Comparison of ENCODE assay signal across 1 cellular context in the genomic region with DNA sequence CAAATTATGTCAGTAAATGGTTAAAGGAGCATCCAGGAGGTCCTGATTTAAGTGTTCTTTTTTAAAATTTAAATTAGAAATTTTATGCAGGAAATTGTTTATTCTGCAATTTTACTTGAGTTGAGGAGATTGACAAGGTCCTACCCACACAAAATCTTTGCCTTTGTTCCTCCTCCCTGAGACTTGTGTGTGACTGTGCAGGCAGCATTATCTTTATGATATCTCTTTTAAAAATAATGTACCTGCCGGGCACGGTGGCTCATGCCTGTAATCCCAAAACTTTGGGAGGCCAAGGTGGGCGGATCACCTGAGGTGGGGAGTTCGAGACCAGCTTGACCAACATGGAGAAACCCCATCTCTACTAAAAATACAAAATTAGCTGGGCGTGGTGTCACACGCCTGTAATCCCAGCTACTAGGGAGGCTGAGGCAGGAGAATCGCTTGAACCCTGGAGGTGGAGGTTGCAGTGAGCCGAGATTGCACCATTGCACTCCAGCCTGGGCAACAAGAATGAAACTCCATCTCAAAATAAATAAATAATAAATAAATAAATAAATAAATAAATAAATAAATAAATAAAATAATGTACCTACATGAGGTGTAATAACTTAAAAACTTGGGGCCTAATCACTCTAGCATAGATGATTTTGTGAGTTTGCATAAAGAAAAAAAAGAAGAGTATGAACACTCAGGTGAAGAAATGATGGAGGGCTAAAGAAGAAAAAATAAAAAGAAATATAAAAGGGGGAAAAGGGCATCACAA.
TF ChIP-seq lines count a peak whose summit lies in the region.

No MANE protein-coding gene starts in this region.

TF ChIP-seq in HEK293, 187 proteins besides CTCF, POLR2A, EP300 and RAD21 (continued from another document):
- TF ChIP-seq ZBTB11 (tag by site-specific recombination; conservative IDR thresholded peaks at IDR 0.05; ENCODE audit: low read depth) (peak; percentile 57), ZBTB8A (tag by site-specific recombination; IDR thresholded peaks at IDR 0.05) (peak; percentile 46; the same call in 1 of the 2 replicates)
- TF ChIP-seq, protein P1, sequence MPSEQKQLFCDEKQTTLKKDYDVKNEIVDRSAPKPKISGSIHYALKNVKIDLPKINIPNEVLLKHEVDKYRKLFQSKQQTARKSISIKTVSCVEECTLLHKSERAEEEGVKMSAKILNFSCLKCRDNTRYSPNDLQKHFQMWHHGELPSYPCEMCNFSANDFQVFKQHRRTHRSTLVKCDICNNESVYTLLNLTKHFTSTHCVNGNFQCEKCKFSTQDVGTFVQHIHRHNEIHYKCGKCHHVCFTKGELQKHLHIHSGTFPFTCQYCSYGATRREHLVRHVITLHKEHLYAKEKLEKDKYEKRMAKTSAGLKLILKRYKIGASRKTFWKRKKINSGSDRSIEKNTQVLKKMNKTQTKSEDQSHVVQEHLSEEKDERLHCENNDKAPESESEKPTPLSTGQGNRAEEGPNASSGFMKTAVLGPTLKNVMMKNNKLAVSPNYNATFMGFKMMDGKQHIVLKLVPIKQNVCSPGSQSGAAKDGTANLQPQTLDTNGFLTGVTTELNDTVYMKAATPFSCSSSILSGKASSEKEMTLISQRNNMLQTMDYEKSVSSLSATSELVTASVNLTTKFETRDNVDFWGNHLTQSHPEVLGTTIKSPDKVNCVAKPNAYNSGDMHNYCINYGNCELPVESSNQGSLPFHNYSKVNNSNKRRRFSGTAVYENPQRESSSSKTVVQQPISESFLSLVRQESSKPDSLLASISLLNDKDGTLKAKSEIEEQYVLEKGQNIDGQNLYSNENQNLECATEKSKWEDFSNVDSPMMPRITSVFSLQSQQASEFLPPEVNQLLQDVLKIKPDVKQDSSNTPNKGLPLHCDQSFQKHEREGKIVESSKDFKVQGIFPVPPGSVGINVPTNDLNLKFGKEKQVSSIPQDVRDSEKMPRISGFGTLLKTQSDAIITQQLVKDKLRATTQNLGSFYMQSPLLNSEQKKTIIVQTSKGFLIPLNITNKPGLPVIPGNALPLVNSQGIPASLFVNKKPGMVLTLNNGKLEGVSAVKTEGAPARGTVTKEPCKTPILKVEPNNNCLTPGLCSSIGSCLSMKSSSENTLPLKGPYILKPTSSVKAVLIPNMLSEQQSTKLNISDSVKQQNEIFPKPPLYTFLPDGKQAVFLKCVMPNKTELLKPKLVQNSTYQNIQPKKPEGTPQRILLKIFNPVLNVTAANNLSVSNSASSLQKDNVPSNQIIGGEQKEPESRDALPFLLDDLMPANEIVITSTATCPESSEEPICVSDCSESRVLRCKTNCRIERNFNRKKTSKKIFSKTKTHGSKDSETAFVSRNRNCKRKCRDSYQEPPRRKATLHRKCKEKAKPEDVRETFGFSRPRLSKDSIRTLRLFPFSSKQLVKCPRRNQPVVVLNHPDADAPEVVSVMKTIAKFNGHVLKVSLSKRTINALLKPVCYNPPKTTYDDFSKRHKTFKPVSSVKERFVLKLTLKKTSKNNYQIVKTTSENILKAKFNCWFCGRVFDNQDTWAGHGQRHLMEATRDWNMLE (tag by site-specific recombination; conservative IDR thresholded peaks at IDR 0.05; ENCODE audit: low read depth): peak; percentile 62
